19 cellular contexts compared by ENCODE assay signal in genomic region chr7:116269466-116269865, GRCh38. TPM values are rescaled to one million over a fixed set of nuclear protein-coding genes. Genes with fewer than 3 reads are reported as not detected.
DNase-seq lines count a peak whose midpoint lies in the region; ATAC-seq, FAIRE-seq and TF ChIP-seq lines count a peak whose summit lies in the region.
"Had no signal": no experiment of that assay in that cellular context is flagged by ENCODE, and none has a peak within 500 bp of the region (broad histone marks: within the 10 kb centered on the region; RNA-seq: fewer than 3 reads in every experiment).

No MANE protein-coding gene starts in this region.

- dilution Hi-C loops in keratinocyte (cut with MboI; ENCODE audit: extremely low pct_ligation_motif_present, low sequenced_read_pairs) = loop anchor here (25.0 kb wide), 1 partner anchor 243 kb away; no protein-coding TSS in a partner anchor

- H3K9me1 ChIP-seq in keratinocyte (ENCODE audit: control insufficient read depth, extremely low read depth, insufficient read depth, low read length) = no peaks in the 10 kb centered on the region

- DNase-seq in RWPE2 (ENCODE audit: low spot score) = no peak
- DNase-seq in keratinocyte (ENCODE audit: low read depth, low spot score) = no peak
- no peak for DNase-seq in NCI-H1048 (lab: John Stamatoyannopoulos, UW)
- DNase-seq in amniotic stem cell (lab: John Stamatoyannopoulos, UW) = no peak
- no peak for DNase-seq in DMS 273 (lab: John Stamatoyannopoulos, UW; ENCODE audit: unreplicated experiment)
- DNase-seq: CD8-positive, alpha-beta T cell; DND-41; MV-4-11; NCI-H1436; NCI-H2029; NCI-H2171 treated with DMSO at 0.1 percent for 48 hours; NCI-H82 had no signal

- peaks cover 51% of the 10 kb centered on the region for H3K4me1 ChIP-seq in RWPE2 (ENCODE audit: insufficient read depth, poor library complexity, severe bottlenecking)
- H3K4me1 ChIP-seq in keratinocyte (ENCODE audit: control insufficient read depth, extremely low read depth, insufficient read depth, low read length) = peaks cover 45% of the 10 kb centered on the region
- peaks cover 39% of the 10 kb centered on the region for H3K4me1 ChIP-seq in rectal smooth muscle tissue (ENCODE audit: control insufficient read depth, insufficient read depth, low read length)
- H3K4me1 ChIP-seq: BLaER1 had no signal

- H2AFZ ChIP-seq in keratinocyte (ENCODE audit: control insufficient read depth, low read length) = peak overlapping the region; percentile 25
- H2AFZ ChIP-seq: GM23338 had no signal

- TF ChIP-seq CTCF in RWPE2 (IDR thresholded peaks at IDR 0.05; ENCODE audit: poor library complexity, severe bottlenecking) (no peak), keratinocyte (optimal IDR thresholded peaks at IDR 0.05 in 1 of 3, IDR thresholded peaks at IDR 0.05 in 1 of 3, conservative IDR thresholded peaks at IDR 0.05 in 1 of 3; ENCODE audit: extremely low read depth in 1 of 3, insufficient read depth in 2 of 3, low read length in 3 of 3) (no peak)

- no peaks in the 10 kb centered on the region for H4K20me1 ChIP-seq in keratinocyte (ENCODE audit: control insufficient read depth, extremely low read depth, insufficient read depth, low read length)
- H4K20me1 ChIP-seq: BLaER1 had no signal

- H3K27me3 ChIP-seq in RWPE2 (ENCODE audit: insufficient read depth, poor library complexity, severe bottlenecking) (no peaks in the 10 kb centered on the region), keratinocyte (ENCODE audit: control insufficient read depth, extremely low read depth, insufficient read depth, low read length) (no peaks in the 10 kb centered on the region), rectal smooth muscle tissue (ENCODE audit: control insufficient read depth, insufficient read depth, low read length) (no peaks in the 10 kb centered on the region)
- H3K27me3 ChIP-seq: BLaER1 had no signal

- no peaks in the 10 kb centered on the region for H3K36me3 ChIP-seq in RWPE2 (ENCODE audit: low read depth)
- H3K36me3 ChIP-seq in keratinocyte (ENCODE audit: control insufficient read depth in 2 of 2, extremely low read depth in 1 of 2, insufficient read depth in 2 of 2, low read length in 2 of 2) = no peaks in the 10 kb centered on the region
- H3K36me3 ChIP-seq in rectal smooth muscle tissue (ENCODE audit: control insufficient read depth, insufficient read depth, low read length) = no peaks in the 10 kb centered on the region
- H3K36me3 ChIP-seq: BLaER1 had no signal

- H3K27ac ChIP-seq in RWPE2 (ENCODE audit: poor library complexity, severe bottlenecking) = peak overlapping the region; percentile 99
- H3K27ac ChIP-seq in keratinocyte (ENCODE audit: control insufficient read depth, insufficient read depth, low read length) = no peak overlapping the region
- peak overlapping the region; percentile 77 for H3K27ac ChIP-seq in rectal smooth muscle tissue (ENCODE audit: low read depth, low read length)
- H3K27ac ChIP-seq: BLaER1 had no signal

- no peak overlapping the region for H3K9ac ChIP-seq in keratinocyte (ENCODE audit: control insufficient read depth, extremely low read depth, insufficient read depth, low read length)
- no peak overlapping the region for H3K9ac ChIP-seq in rectal smooth muscle tissue (ENCODE audit: low read length)
- H3K9ac ChIP-seq: BLaER1 had no signal

- FAIRE-seq in keratinocyte (lab: Jason Lieb, UNC) = peak; percentile 44
- FAIRE-seq: G401.6, K562 had no signal

- H3K9me3 ChIP-seq in RWPE2 (ENCODE audit: severe bottlenecking) (no peaks in the 10 kb centered on the region), keratinocyte (ENCODE audit: control insufficient read depth, low read depth, low read length) (no peaks in the 10 kb centered on the region)
- H3K9me3 ChIP-seq: BLaER1 had no signal

- H3K79me2 ChIP-seq in keratinocyte (ENCODE audit: control insufficient read depth, insufficient read depth, low read length) = no peaks in the 10 kb centered on the region

- no peak overlapping the region for H3K4me3 ChIP-seq in RWPE2 (ENCODE audit: severe bottlenecking)
- H3K4me3 ChIP-seq in keratinocyte (ENCODE audit: control insufficient read depth in 2 of 3, extremely low read depth in 1 of 3, insufficient read depth in 2 of 3, low read depth in 1 of 3, low read length in 3 of 3) = no peak overlapping the region
- H3K4me3 ChIP-seq in rectal smooth muscle tissue (ENCODE audit: low read length) = no peak overlapping the region
- H3K4me3 ChIP-seq: BLaER1, GM23338, K562 had no signal

- no peak overlapping the region for H3K4me2 ChIP-seq in keratinocyte (ENCODE audit: control insufficient read depth, extremely low read depth, insufficient read depth, low read depth, low read length)
- H3K4me2 ChIP-seq: BLaER1, GM23338 had no signal

- ATAC-seq in RWPE2 (ENCODE audit: low read depth) (no peak), GM21367 (IDR thresholded peaks at IDR 0.05; ENCODE audit: unreplicated experiment) (no peak)
- ATAC-seq: CD8-positive, alpha-beta T cell; GM23338; K562; Right ventricle myocardium inferior had no signal

RNA-seq across cellular contexts. Expression of gene TES, which starts 59.1 kb away (rescaled TPM):
- polyA plus RNA-seq in keratinocyte = 142 to 187 TPM (median 173 TPM) in 3 replicates
- polyA plus RNA-seq in keratinocyte (2011; ENCODE audit: low read depth) = 123 TPM
- polyA plus RNA-seq in keratinocyte (2011; cell fraction: cytosol; rRNA removed) = 103 and 173 TPM in 2 replicates
- polyA plus RNA-seq in keratinocyte (2011; cell fraction: nucleus; rRNA removed) = 185 and 224 TPM in 2 replicates
- polyA plus RNA-seq in keratinocyte (2012; ENCODE audit: low replicate concordance) = 78.6 and 92.7 TPM in 2 replicates
- polyA minus RNA-seq in keratinocyte = 78.7 to 141 TPM (median 137 TPM) in 3 replicates
- polyA minus RNA-seq in keratinocyte (2011; cell fraction: cytosol; rRNA and poly(A)+ RNA removed) = 104 TPM
- polyA minus RNA-seq in keratinocyte (2011; cell fraction: nucleus; rRNA and poly(A)+ RNA removed) = 112 and 181 TPM in 2 replicates
